Comparison of ENCODE assay signal across 33 cellular contexts in genomic region chr2:178997477-178997876, GRCh38. TPM values are rescaled to one million over a fixed set of nuclear protein-coding genes. Genes with fewer than 3 reads are reported as not detected.
"Had no signal": no experiment of that assay in that cellular context is flagged by ENCODE, and none has a peak within 500 bp of the region (broad histone marks: within the 10 kb centered on the region; RNA-seq: fewer than 3 reads in every experiment).

No MANE protein-coding gene starts in this region.

- H3K36me3 ChIP-seq: adrenal gland, colonic mucosa, esophagus squamous epithelium, gastroesophageal sphincter had no signal

- H3K9me3 ChIP-seq: adrenal gland, body of pancreas, colonic mucosa, esophagus squamous epithelium, gastroesophageal sphincter had no signal

- DNase-seq: activated CD4-positive, alpha-beta memory T cell treated with anti-CD3 and anti-CD28 coated beads for 36 hours; activated CD4-positive, alpha-beta T cell treated with anti-CD3 and anti-CD28 coated beads for 36 hours; activated CD4-positive, alpha-beta T cell treated with anti-CD3 and anti-CD28 coated beads, Interleukin-2, amount 10 ng/mL, durations not matched to agents 24 days and 14 days; activated CD4-positive, CD25-positive, alpha-beta regulatory T cell; activated CD4-positive, CD25-positive, alpha-beta regulatory T cell treated with anti-CD3 and anti-CD28 coated beads, Interleukin-2, amount 50 U/mL, for 72 hours; activated CD8-positive, alpha-beta memory T cell treated with anti-CD3 and anti-CD28 coated beads, Interleukin-2, amount 10 ng/mL, durations not matched to agents 7 days and 5 days; activated CD8-positive, alpha-beta memory T cell treated with anti-CD3 and anti-CD28 coated beads, Interleukin-2, amount 50 U/mL, for 4 hours; activated CD8-positive, alpha-beta T cell treated with anti-CD3 and anti-CD28 coated beads, Interleukin-2, amount 10 ng/mL, durations not matched to agents 7 days and 5 days; activated effector memory CD4-positive, alpha-beta T cell treated with anti-CD3 and anti-CD28 coated beads, Interleukin-2, amount 50 U/mL, for 16 hours; activated naive CD4-positive, alpha-beta T cell treated with anti-CD3 and anti-CD28 coated beads for 36 hours; activated naive CD8-positive, alpha-beta T cell treated with anti-CD3 and anti-CD28 coated beads for 36 hours; activated naive CD8-positive, alpha-beta T cell treated with anti-CD3 and anti-CD28 coated beads, Interleukin-2, amount 50 U/mL, for 24 hours; activated T-cell treated with anti-CD3 and anti-CD28 coated beads, Interleukin-2, amount 50 U/mL, for 1 hour; activated T-cell treated with anti-CD3 and anti-CD28 coated beads, Interleukin-2, amount 50 U/mL, for 48 hours; adrenal gland; amygdala; aorta; body of pancreas; central memory CD4-positive, alpha-beta T cell; cerebellar nuclear complex; colonic mucosa; effector CD8-positive, alpha-beta T cell; esophagus squamous epithelium; foreskin melanocyte; T-helper 2 cell had no signal

- H3K4me3 ChIP-seq: adrenal gland, body of pancreas, colonic mucosa, esophagus squamous epithelium, gastroesophageal sphincter had no signal

- H3K9me3 Mint-ChIP-seq: activated T-helper 2 cell treated with anti-CD3 and anti-CD28 coated beads, Interferon-gamma antibody, Interleukin-2, Interleukin-4, amounts not matched to agents 10 μg/mL and 5 μg/mL and 100 μg/mL, durations not matched to agents 14 hours and 24 hours and 36 hours had no signal

- H3K27ac ChIP-seq: adrenal gland, body of pancreas, colonic mucosa, epithelial cell of prostate, esophagus squamous epithelium, gastroesophageal sphincter had no signal

- H3K27ac Mint-ChIP-seq: activated CD4-positive, alpha-beta memory T cell treated with anti-CD3 and anti-CD28 coated beads for 36 hours; activated CD4-positive, alpha-beta T cell treated with anti-CD3 and anti-CD28 coated beads for 36 hours; activated CD4-positive, alpha-beta T cell treated with anti-CD3 and anti-CD28 coated beads, Interleukin-2, amount 10 ng/mL, durations not matched to agents 24 days and 14 days; activated CD8-positive, alpha-beta memory T cell treated with anti-CD3 and anti-CD28 coated beads, Interleukin-2, amount 10 ng/mL, durations not matched to agents 7 days and 5 days; activated CD8-positive, alpha-beta T cell treated with anti-CD3 and anti-CD28 coated beads, Interleukin-2, amount 10 ng/mL, durations not matched to agents 7 days and 5 days; activated naive CD4-positive, alpha-beta T cell treated with anti-CD3 and anti-CD28 coated beads for 36 hours; activated naive CD4-positive, alpha-beta T cell treated with anti-CD3 and anti-CD28 coated beads, Interleukin-2, amount 50 U/mL, for 24 hours; activated naive CD8-positive, alpha-beta T cell treated with anti-CD3 and anti-CD28 coated beads for 36 hours; activated naive CD8-positive, alpha-beta T cell treated with anti-CD3 and anti-CD28 coated beads, Interleukin-2, amount 50 U/mL, for 24 hours; activated T-helper 1 cell treated with anti-CD3 and anti-CD28 coated beads, Interleukin-12 subunit alpha, Interleukin-12 subunit beta, Interleukin-2, Interleukin-4 antibody, amounts not matched to agents 30 ng/mL and 10 ng/mL and 1 ng/mL, durations not matched to agents 14 hours and 24 hours and 36 hours; activated T-helper 2 cell treated with anti-CD3 and anti-CD28 coated beads, Interferon-gamma antibody, Interleukin-2, Interleukin-4, amounts not matched to agents 10 μg/mL and 5 μg/mL and 100 μg/mL, durations not matched to agents 14 hours and 24 hours and 36 hours had no signal

- H3K4me3 Mint-ChIP-seq: activated CD4-positive, alpha-beta memory T cell treated with anti-CD3 and anti-CD28 coated beads for 36 hours; activated CD4-positive, alpha-beta T cell treated with anti-CD3 and anti-CD28 coated beads for 36 hours; activated CD4-positive, alpha-beta T cell treated with anti-CD3 and anti-CD28 coated beads, Interleukin-2, amount 10 ng/mL, durations not matched to agents 24 days and 14 days; activated CD8-positive, alpha-beta memory T cell treated with anti-CD3 and anti-CD28 coated beads, Interleukin-2, amount 10 ng/mL, durations not matched to agents 7 days and 5 days; activated CD8-positive, alpha-beta T cell treated with anti-CD3 and anti-CD28 coated beads, Interleukin-2, amount 10 ng/mL, durations not matched to agents 7 days and 5 days; activated naive CD4-positive, alpha-beta T cell treated with anti-CD3 and anti-CD28 coated beads for 36 hours; activated naive CD4-positive, alpha-beta T cell treated with anti-CD3 and anti-CD28 coated beads, Interleukin-2, amount 50 U/mL, for 24 hours; activated naive CD8-positive, alpha-beta T cell treated with anti-CD3 and anti-CD28 coated beads for 36 hours; activated naive CD8-positive, alpha-beta T cell treated with anti-CD3 and anti-CD28 coated beads, Interleukin-2, amount 50 U/mL, for 24 hours; activated T-helper 1 cell treated with anti-CD3 and anti-CD28 coated beads, Interleukin-12 subunit alpha, Interleukin-12 subunit beta, Interleukin-2, Interleukin-4 antibody, amounts not matched to agents 30 ng/mL and 10 ng/mL and 1 ng/mL, durations not matched to agents 14 hours and 24 hours and 36 hours had no signal

- H3K36me3 Mint-ChIP-seq: activated CD8-positive, alpha-beta memory T cell treated with anti-CD3 and anti-CD28 coated beads, Interleukin-2, amount 10 ng/mL, durations not matched to agents 7 days and 5 days had no signal

- H3K4me1 ChIP-seq: adrenal gland, body of pancreas, colonic mucosa, esophagus squamous epithelium, gastroesophageal sphincter had no signal

- H3K27me3 Mint-ChIP-seq: activated CD4-positive, alpha-beta memory T cell treated with anti-CD3 and anti-CD28 coated beads for 36 hours; activated CD4-positive, alpha-beta T cell treated with anti-CD3 and anti-CD28 coated beads for 36 hours; activated CD4-positive, alpha-beta T cell treated with anti-CD3 and anti-CD28 coated beads, Interleukin-2, amount 10 ng/mL, durations not matched to agents 24 days and 14 days; activated CD8-positive, alpha-beta memory T cell treated with anti-CD3 and anti-CD28 coated beads, Interleukin-2, amount 10 ng/mL, durations not matched to agents 7 days and 5 days; activated naive CD4-positive, alpha-beta T cell treated with anti-CD3 and anti-CD28 coated beads, Interleukin-2, amount 50 U/mL, for 24 hours; activated naive CD8-positive, alpha-beta T cell treated with anti-CD3 and anti-CD28 coated beads for 36 hours; activated naive CD8-positive, alpha-beta T cell treated with anti-CD3 and anti-CD28 coated beads, Interleukin-2, amount 50 U/mL, for 24 hours had no signal

- FAIRE-seq: endometrium, endothelial cell of umbilical vein had no signal

- ATAC-seq: activated CD4-positive, alpha-beta T cell treated with anti-CD3 and anti-CD28 coated beads for 36 hours; activated CD8-positive, alpha-beta memory T cell treated with anti-CD3 and anti-CD28 coated beads, Interleukin-2, amount 10 ng/mL, durations not matched to agents 7 days and 5 days; activated CD8-positive, alpha-beta T cell treated with anti-CD3 and anti-CD28 coated beads, Interleukin-2, amount 10 ng/mL, durations not matched to agents 7 days and 5 days; activated naive CD8-positive, alpha-beta T cell treated with anti-CD3 and anti-CD28 coated beads, Interleukin-2, amount 50 U/mL, for 24 hours; body of pancreas; gastroesophageal sphincter had no signal

- H3K27me3 ChIP-seq: adrenal gland, body of pancreas, colonic mucosa, esophagus squamous epithelium, gastroesophageal sphincter had no signal

RNA-seq across cellular contexts. Expression of gene CCDC141, which starts 52.5 kb away (rescaled TPM):
- total RNA-seq: endothelial cell of umbilical vein, fibroblast of villous mesenchyme had no signal
- polyA plus RNA-seq: endothelial cell of umbilical vein had no signal
